1 cellular context compared by ENCODE assay signal in genomic region chr2:28231110-28231621, GRCh38.
A peak's percentile ranks its signal among the peaks of the same experiment; 100 is the strongest.
TF ChIP-seq lines count a peak whose summit lies in the region.

No MANE protein-coding gene starts in this region.

TF ChIP-seq in SK-N-SH, 30 proteins besides CTCF, POLR2A, EP300 and RAD21 (continued from another document):
- TF ChIP-seq PBX3 (IDR thresholded peaks at IDR 0.05) (peak; percentile 97), GABPA (IDR thresholded peaks at IDR 0.05; ENCODE audit: low read depth) (0 out of 2 replicates have a peak, but pooled peaks have one; percentile 26), ELF1 (IDR thresholded peaks at IDR 0.05) (no peak), MAX (IDR thresholded peaks at IDR 0.05; ENCODE audit: low read depth) (peak; percentile 55; the same call in 1 of the 2 replicates), JUND (IDR thresholded peaks at IDR 0.05) (peak; percentile 77), NFIC (IDR thresholded peaks at IDR 0.05; ENCODE audit: borderline replicate concordance) (peak; percentile 97), CHD2 (IDR thresholded peaks at IDR 0.05; ENCODE audit: low read length, partially characterized antibody) (no peak), TEAD4 (IDR thresholded peaks at IDR 0.05; ENCODE audit: borderline replicate concordance, insufficient read depth) (peak; percentile 92), FOSL2 (IDR thresholded peaks at IDR 0.05; ENCODE audit: borderline replicate concordance, low read depth) (peak; percentile 64), MXI1 (IDR thresholded peaks at IDR 0.05; ENCODE audit: low read depth, low read length) (no peak), USF2 (IDR thresholded peaks at IDR 0.05; ENCODE audit: borderline replicate concordance, low read depth, low read length) (no peak), EZH2phosphoT487 (IDR thresholded peaks at IDR 0.05; ENCODE audit: borderline replicate concordance, low read depth) (no peak), YY1 (IDR thresholded peaks at IDR 0.05; ENCODE audit: low read depth) (peak; percentile 49; the same call in 1 of the 2 replicates), RFX5 (IDR thresholded peaks at IDR 0.05; ENCODE audit: low read length) (no peak), POLR2AphosphoS5 (IDR thresholded peaks at IDR 0.05; ENCODE audit: low read depth, low read length) (peak; percentile 46; the same call in 1 of the 2 replicates), FOXJ3 (CRISPR knock-in tag; IDR thresholded peaks at IDR 0.05) (no peak), TCF12 (IDR thresholded peaks at IDR 0.05) (peak; percentile 91)
TF ChIP-seq in SK-N-SH: peak in this region for 19.
